In genomic region chr16:46918905-46919792, GRCh38 we compare ENCODE assay signal across 1 cellular context.
TF ChIP-seq lines count a peak whose summit lies in the region.

No MANE protein-coding gene starts in this region.

TF ChIP-seq in HepG2, 621 proteins besides CTCF, POLR2A, EP300 and RAD21 (continued from another document and continues in another):
- no peak for TF ChIP-seq ATF6 (CRISPR knock-in tag; conservative IDR thresholded peaks at IDR 0.05)
- TF ChIP-seq ZNF780A (CRISPR knock-in tag; IDR thresholded peaks at IDR 0.05): peak; percentile 82; the same call in 1 of the 2 replicates
- no peak for TF ChIP-seq NKX3-1 (CRISPR knock-in tag; IDR thresholded peaks at IDR 0.05)
- TF ChIP-seq ZNF143 (CRISPR knock-in tag; IDR thresholded peaks at IDR 0.05): no peak; the same call in 1 of the 2 replicates
- peak; percentile 80 for TF ChIP-seq FOSL2 (CRISPR knock-in tag; IDR thresholded peaks at IDR 0.05)
- TF ChIP-seq AHR (CRISPR knock-in tag; IDR thresholded peaks at IDR 0.05): 0 out of 2 replicates have a peak, but pooled peaks have one; percentile 26
- TF ChIP-seq RNF219 (CRISPR knock-in tag; IDR thresholded peaks at IDR 0.05): no peak
- no peak for TF ChIP-seq ZNF781 (CRISPR knock-in tag; IDR thresholded peaks at IDR 0.05; ENCODE audit: borderline replicate concordance, not compliant biosample characterization)
- no peak for TF ChIP-seq ZNF367 (CRISPR knock-in tag; IDR thresholded peaks at IDR 0.05; ENCODE audit: borderline replicate concordance)
- TF ChIP-seq BCL3 (CRISPR knock-in tag; IDR thresholded peaks at IDR 0.05): peak; percentile 40; the same call in 1 of the 2 replicates
- TF ChIP-seq KDM1A (CRISPR knock-in tag; IDR thresholded peaks at IDR 0.05): 0 out of 2 replicates have a peak, but pooled peaks have one; percentile 66
- TF ChIP-seq GPBP1L1 (CRISPR knock-in tag; IDR thresholded peaks at IDR 0.05): no peak
- no peak for TF ChIP-seq CC2D1A (CRISPR knock-in tag; IDR thresholded peaks at IDR 0.05)
- TF ChIP-seq ZFP82 (CRISPR knock-in tag; IDR thresholded peaks at IDR 0.05; ENCODE audit: borderline replicate concordance): no peak
- TF ChIP-seq ZNF558 (CRISPR knock-in tag; IDR thresholded peaks at IDR 0.05; ENCODE audit: borderline replicate concordance): no peak; the same call in 1 of the 2 replicates
- no peak for TF ChIP-seq ZNF704 (CRISPR knock-in tag; IDR thresholded peaks at IDR 0.05; ENCODE audit: borderline replicate concordance)
- TF ChIP-seq SNAI1 (CRISPR knock-in tag; IDR thresholded peaks at IDR 0.05; ENCODE audit: borderline replicate concordance): no peak
- TF ChIP-seq SCMH1 (CRISPR knock-in tag; IDR thresholded peaks at IDR 0.05; ENCODE audit: borderline replicate concordance): no peak
- TF ChIP-seq MYPOP (CRISPR knock-in tag; IDR thresholded peaks at IDR 0.05): peak; percentile 41; the same call in 1 of the 2 replicates
- no peak; the same call in 1 of the 2 replicates for TF ChIP-seq CENPT (CRISPR knock-in tag; IDR thresholded peaks at IDR 0.05; ENCODE audit: low read depth)
- TF ChIP-seq SALL1 (CRISPR knock-in tag; IDR thresholded peaks at IDR 0.05): peak; percentile 92
- 0 out of 2 replicates have a peak, but pooled peaks have one; percentile 31 for TF ChIP-seq ZNF552 (CRISPR knock-in tag; IDR thresholded peaks at IDR 0.05; ENCODE audit: borderline replicate concordance)
- TF ChIP-seq HNRNPL (IDR thresholded peaks at IDR 0.05; ENCODE audit: low read depth, low read length): no peak
- peak; percentile 18; the same call in 1 of the 2 replicates for TF ChIP-seq RFXAP (CRISPR knock-in tag; IDR thresholded peaks at IDR 0.05; ENCODE audit: borderline replicate concordance)
- TF ChIP-seq STAT6 (CRISPR knock-in tag; IDR thresholded peaks at IDR 0.05; ENCODE audit: borderline replicate concordance): peak; percentile 83
- TF ChIP-seq ZFP62 (CRISPR knock-in tag; IDR thresholded peaks at IDR 0.05): no peak
- TF ChIP-seq ZMYM2 (CRISPR knock-in tag; IDR thresholded peaks at IDR 0.05): no peak
- peak; percentile 61; the same call in 1 of the 2 replicates for TF ChIP-seq SP5 (CRISPR knock-in tag; IDR thresholded peaks at IDR 0.05; ENCODE audit: borderline replicate concordance, low read depth)
- no peak for TF ChIP-seq ZNF20 (CRISPR knock-in tag; IDR thresholded peaks at IDR 0.05)
- no peak; the same call in 1 of the 2 replicates for TF ChIP-seq KMT2A (CRISPR knock-in tag; IDR thresholded peaks at IDR 0.05)
- TF ChIP-seq ZNF24 (IDR thresholded peaks at IDR 0.05): no peak
- TF ChIP-seq PRDM15 (CRISPR knock-in tag; IDR thresholded peaks at IDR 0.05): no peak
- no peak for TF ChIP-seq RFX1 (IDR thresholded peaks at IDR 0.05)
- TF ChIP-seq ZC3H13 (CRISPR knock-in tag; IDR thresholded peaks at IDR 0.05): peak; percentile 98
- no peak for TF ChIP-seq GABPB1 (CRISPR knock-in tag; IDR thresholded peaks at IDR 0.05)
- TF ChIP-seq ZNF574 (CRISPR knock-in tag; IDR thresholded peaks at IDR 0.05): peak; percentile 69
- no peak for TF ChIP-seq RAD51 (IDR thresholded peaks at IDR 0.05; ENCODE audit: borderline replicate concordance)
- TF ChIP-seq HDAC1 (CRISPR knock-in tag; IDR thresholded peaks at IDR 0.05): peak; percentile 83
- no peak for TF ChIP-seq TERF1 (CRISPR knock-in tag; IDR thresholded peaks at IDR 0.05)
- no peak for TF ChIP-seq SNAPC5 (CRISPR knock-in tag; IDR thresholded peaks at IDR 0.05; ENCODE audit: borderline replicate concordance)
